In the genomic region with DNA sequence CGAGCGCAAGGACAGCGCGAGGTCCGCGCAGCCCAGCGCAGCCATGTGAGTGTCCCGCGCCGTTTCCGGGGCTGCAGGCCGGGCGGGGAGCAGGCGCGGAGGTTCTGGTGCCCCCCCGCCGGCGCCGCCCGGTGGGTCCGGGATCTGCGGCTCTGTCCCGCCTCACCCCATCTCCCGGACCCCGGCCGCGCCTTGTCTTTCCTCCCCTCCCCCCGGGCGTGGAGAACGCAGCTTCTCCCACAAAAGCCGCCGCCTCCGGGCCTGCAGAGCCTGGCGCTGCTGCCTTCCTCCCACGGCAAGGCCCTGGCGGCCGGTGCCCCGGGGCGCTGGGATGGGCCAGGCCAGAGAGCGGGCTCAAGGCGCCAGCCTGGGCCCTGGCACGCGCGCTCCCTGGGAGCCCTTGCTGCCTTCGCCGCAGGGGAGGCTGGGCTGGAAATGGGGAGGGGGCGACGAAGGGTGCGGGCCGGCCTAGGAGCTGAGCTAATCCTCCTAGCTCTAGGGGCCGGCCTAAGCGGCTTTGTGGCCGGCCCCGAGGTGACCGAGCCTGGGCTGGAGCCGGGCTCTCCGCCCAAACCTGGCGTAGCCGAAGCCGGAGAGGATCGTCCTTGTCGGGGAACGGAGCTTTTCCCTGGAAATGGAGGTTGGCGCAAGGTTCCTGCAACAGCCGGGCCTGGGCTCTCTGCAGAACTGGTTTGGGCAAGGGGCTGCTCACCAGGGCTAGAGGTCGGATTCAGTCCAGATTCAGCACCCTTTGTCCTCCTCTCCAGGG, we compare ENCODE assay signal across 1 cellular context.
TF ChIP-seq lines count a peak whose summit lies in the region.

No MANE protein-coding gene starts in this region.

TF ChIP-seq in GM12878, 131 proteins besides CTCF, POLR2A, EP300 and RAD21:
- peak; percentile 65 for TF ChIP-seq IKZF1 (conservative IDR thresholded peaks at IDR 0.05)
- TF ChIP-seq ZNF622 (IDR thresholded peaks at IDR 0.05) = no peak
- no peak for TF ChIP-seq BMI1 (IDR thresholded peaks at IDR 0.05; ENCODE audit: borderline replicate concordance)
- TF ChIP-seq, protein P1, sequence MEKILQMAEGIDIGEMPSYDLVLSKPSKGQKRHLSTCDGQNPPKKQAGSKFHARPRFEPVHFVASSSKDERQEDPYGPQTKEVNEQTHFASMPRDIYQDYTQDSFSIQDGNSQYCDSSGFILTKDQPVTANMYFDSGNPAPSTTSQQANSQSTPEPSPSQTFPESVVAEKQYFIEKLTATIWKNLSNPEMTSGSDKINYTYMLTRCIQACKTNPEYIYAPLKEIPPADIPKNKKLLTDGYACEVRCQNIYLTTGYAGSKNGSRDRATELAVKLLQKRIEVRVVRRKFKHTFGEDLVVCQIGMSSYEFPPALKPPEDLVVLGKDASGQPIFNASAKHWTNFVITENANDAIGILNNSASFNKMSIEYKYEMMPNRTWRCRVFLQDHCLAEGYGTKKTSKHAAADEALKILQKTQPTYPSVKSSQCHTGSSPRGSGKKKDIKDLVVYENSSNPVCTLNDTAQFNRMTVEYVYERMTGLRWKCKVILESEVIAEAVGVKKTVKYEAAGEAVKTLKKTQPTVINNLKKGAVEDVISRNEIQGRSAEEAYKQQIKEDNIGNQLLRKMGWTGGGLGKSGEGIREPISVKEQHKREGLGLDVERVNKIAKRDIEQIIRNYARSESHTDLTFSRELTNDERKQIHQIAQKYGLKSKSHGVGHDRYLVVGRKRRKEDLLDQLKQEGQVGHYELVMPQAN (conservative IDR thresholded peaks at IDR 0.05) = peak; percentile 60
- TF ChIP-seq EZH2 (IDR thresholded peaks at IDR 0.05; ENCODE audit: borderline replicate concordance, control insufficient read depth, low read depth, low read length) = no peak
- TF ChIP-seq, protein P2, sequence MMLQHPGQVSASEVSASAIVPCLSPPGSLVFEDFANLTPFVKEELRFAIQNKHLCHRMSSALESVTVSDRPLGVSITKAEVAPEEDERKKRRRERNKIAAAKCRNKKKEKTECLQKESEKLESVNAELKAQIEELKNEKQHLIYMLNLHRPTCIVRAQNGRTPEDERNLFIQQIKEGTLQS (IDR thresholded peaks at IDR 0.05; ENCODE audit: borderline replicate concordance, extremely low read depth, low read depth, low read length) = no peak
- TF ChIP-seq SMC3 (IDR thresholded peaks at IDR 0.05; ENCODE audit: borderline replicate concordance, low read length) = no peak
- TF ChIP-seq NRF1 (conservative IDR thresholded peaks at IDR 0.05; ENCODE audit: low read depth, low read length) = no peak
- no peak for TF ChIP-seq RELA (IDR thresholded peaks at IDR 0.05; ENCODE audit: borderline replicate concordance, partially characterized antibody)
- peak in 1 of 2 experiments; percentile 50; a peak in 1 of 4 replicates for TF ChIP-seq BHLHE40 (IDR thresholded peaks at IDR 0.05; ENCODE audit: borderline replicate concordance in 1 of 2, low read depth in 2 of 2, low read length in 1 of 2)
- TF ChIP-seq, protein P3, sequence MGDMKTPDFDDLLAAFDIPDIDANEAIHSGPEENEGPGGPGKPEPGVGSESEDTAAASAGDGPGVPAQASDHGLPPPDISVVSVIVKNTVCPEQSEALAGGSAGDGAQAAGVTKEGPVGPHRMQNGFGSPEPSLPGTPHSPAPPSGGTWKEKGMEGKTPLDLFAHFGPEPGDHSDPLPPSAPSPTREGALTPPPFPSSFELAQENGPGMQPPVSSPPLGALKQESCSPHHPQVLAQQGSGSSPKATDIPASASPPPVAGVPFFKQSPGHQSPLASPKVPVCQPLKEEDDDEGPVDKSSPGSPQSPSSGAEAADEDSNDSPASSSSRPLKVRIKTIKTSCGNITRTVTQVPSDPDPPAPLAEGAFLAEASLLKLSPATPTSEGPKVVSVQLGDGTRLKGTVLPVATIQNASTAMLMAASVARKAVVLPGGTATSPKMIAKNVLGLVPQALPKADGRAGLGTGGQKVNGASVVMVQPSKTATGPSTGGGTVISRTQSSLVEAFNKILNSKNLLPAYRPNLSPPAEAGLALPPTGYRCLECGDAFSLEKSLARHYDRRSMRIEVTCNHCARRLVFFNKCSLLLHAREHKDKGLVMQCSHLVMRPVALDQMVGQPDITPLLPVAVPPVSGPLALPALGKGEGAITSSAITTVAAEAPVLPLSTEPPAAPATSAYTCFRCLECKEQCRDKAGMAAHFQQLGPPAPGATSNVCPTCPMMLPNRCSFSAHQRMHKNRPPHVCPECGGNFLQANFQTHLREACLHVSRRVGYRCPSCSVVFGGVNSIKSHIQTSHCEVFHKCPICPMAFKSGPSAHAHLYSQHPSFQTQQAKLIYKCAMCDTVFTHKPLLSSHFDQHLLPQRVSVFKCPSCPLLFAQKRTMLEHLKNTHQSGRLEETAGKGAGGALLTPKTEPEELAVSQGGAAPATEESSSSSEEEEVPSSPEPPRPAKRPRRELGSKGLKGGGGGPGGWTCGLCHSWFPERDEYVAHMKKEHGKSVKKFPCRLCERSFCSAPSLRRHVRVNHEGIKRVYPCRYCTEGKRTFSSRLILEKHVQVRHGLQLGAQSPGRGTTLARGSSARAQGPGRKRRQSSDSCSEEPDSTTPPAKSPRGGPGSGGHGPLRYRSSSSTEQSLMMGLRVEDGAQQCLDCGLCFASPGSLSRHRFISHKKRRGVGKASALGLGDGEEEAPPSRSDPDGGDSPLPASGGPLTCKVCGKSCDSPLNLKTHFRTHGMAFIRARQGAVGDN (IDR thresholded peaks at IDR 0.05) = peak; percentile 1; the same call in 1 of the 2 replicates
- TF ChIP-seq FOXM1 (IDR thresholded peaks at IDR 0.05; ENCODE audit: low read depth, low read length) = no peak
- TF ChIP-seq SIX5 (IDR thresholded peaks at IDR 0.05; ENCODE audit: low read depth, low read length, severe bottlenecking) = no peak
- no peak for TF ChIP-seq KDM1A (IDR thresholded peaks at IDR 0.05; ENCODE audit: borderline replicate concordance)
- TF ChIP-seq GATAD2B (conservative IDR thresholded peaks at IDR 0.05; ENCODE audit: low read depth) = peak; percentile 38
- TF ChIP-seq LARP7 (IDR thresholded peaks at IDR 0.05) = 0 out of 2 replicates have a peak, but pooled peaks have one; percentile 28
- TF ChIP-seq SREBF1 (IDR thresholded peaks at IDR 0.05; ENCODE audit: low read length) = no peak
- TF ChIP-seq NR2C1 (IDR thresholded peaks at IDR 0.05) = no peak
- TF ChIP-seq, protein P4, sequence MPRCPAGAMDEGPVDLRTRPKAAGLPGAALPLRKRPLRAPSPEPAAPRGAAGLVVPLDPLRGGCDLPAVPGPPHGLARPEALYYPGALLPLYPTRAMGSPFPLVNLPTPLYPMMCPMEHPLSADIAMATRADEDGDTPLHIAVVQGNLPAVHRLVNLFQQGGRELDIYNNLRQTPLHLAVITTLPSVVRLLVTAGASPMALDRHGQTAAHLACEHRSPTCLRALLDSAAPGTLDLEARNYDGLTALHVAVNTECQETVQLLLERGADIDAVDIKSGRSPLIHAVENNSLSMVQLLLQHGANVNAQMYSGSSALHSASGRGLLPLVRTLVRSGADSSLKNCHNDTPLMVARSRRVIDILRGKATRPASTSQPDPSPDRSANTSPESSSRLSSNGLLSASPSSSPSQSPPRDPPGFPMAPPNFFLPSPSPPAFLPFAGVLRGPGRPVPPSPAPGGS (IDR thresholded peaks at IDR 0.05; ENCODE audit: borderline replicate concordance, insufficient read depth, low read depth, low read length, poor library complexity, severe bottlenecking) = no peak
- TF ChIP-seq NR2F1 (conservative IDR thresholded peaks at IDR 0.05) = 0 out of 2 replicates have a peak, but pooled peaks have one; percentile 26
- TF ChIP-seq CEBPB (IDR thresholded peaks at IDR 0.05; ENCODE audit: borderline replicate concordance in 1 of 2, low read depth in 2 of 2, low read length in 2 of 2) = no peak
